ENCODE assay signal across 28 cellular contexts in genomic region chr15:101228313-101228712, GRCh38. TPM values are rescaled to one million over a fixed set of nuclear protein-coding genes. Genes with fewer than 3 reads are reported as not detected.
DNase-seq lines count a peak whose midpoint lies in the region; ATAC-seq, FAIRE-seq and TF ChIP-seq lines count a peak whose summit lies in the region.
"Had no signal": no experiment of that assay in that cellular context is flagged by ENCODE, and none has a peak within 500 bp of the region (broad histone marks: within the 10 kb centered on the region; RNA-seq: fewer than 3 reads in every experiment).

No MANE protein-coding gene starts in this region.

- peak overlapping the region; percentile 35 for H3K27ac Mint-ChIP-seq in activated T-cell treated with anti-CD3 and anti-CD28 coated beads, Interleukin-2, amount 50 U/mL, for 72 hours
- H3K27ac Mint-ChIP-seq in activated naive CD8-positive, alpha-beta T cell treated with anti-CD3 and anti-CD28 coated beads for 36 hours = peak overlapping the region; percentile 9
- no peak overlapping the region; the same call in 1 of the 2 replicates for H3K27ac Mint-ChIP-seq in GM23338
- H3K27ac Mint-ChIP-seq: dendritic cell treated with granulocyte-macrophage colony-stimulating factor and Interleukin-4, amounts not matched to agents 40 ng/mL and 50 ng/mL, for 4 days; endodermal cell; T-helper 2 cell treated with Interferon-gamma antibody and Interleukin-4, amounts not matched to agents 5 μg/mL and 100 μg/mL, for 36 hours had no signal

- no peak for DNase-seq in activated T-cell treated with anti-CD3 and anti-CD28 coated beads, Interleukin-2, amount 50 U/mL, for 72 hours
- DNase-seq in activated T-cell treated with anti-CD3 and anti-CD28 coated beads for 4 hours = no peak
- DNase-seq in MM.1S = no peak
- no peak for DNase-seq in activated naive CD8-positive, alpha-beta T cell treated with anti-CD3 and anti-CD28 coated beads for 36 hours
- no peak for DNase-seq in H54 (ENCODE audit: insufficient read length, low spot score)
- DNase-seq in GM23338 (ENCODE audit: low spot score) = no peak
- DNase-seq: activated CD4-positive, alpha-beta T cell treated with anti-CD3 and anti-CD28 coated beads, Interleukin-2, amount 50 U/mL, for 1 hour; BE2C; body of pancreas; endodermal cell; left lung; mesenchymal stem cell; MV-4-11; NCI-H1436 treated with DMSO at 0.1 percent for 48 hours; NCI-H345; NCI-H69; right cardiac atrium; Right ventricle myocardium superior; stimulated activated CD4-positive, alpha-beta T cell treated with anti-CD3 and anti-CD28 coated beads, Interleukin-1b, Interleukin-23, amount 100 ng/mL, for 48 hours; stomach; uterus had no signal

- H3K27me3 ChIP-seq in MM.1S (replicated peaks; ENCODE audit: insufficient read depth, low read length) (no peaks in the 10 kb centered on the region), GM23338 (ENCODE audit: insufficient read depth) (no peaks in the 10 kb centered on the region)
- H3K27me3 ChIP-seq: BE2C, body of pancreas, left lung, neutrophil, stomach, uterus had no signal

- H3K4me3 ChIP-seq in MM.1S (ENCODE audit: low read length) (no peak overlapping the region), GM23338 (no peak overlapping the region)
- H3K4me3 ChIP-seq: body of pancreas, HAP-1, left lung, stomach, uterus had no signal

- TF ChIP-seq CTCF in MM.1S (IDR thresholded peaks at IDR 0.05; ENCODE audit: low read length) = no peak
- TF ChIP-seq CTCF in GM23338 (conservative IDR thresholded peaks at IDR 0.05; ENCODE audit: low read depth in 2 of 2) = no peak

- H3K4me2 ChIP-seq in MM.1S (ENCODE audit: low read depth, low read length) (peak overlapping the region; percentile 9; the same call in 1 of the 2 replicates), GM23338 (no peak overlapping the region)

- no peak overlapping the region for H3K27ac ChIP-seq in MM.1S (ENCODE audit: low read length)
- no peak overlapping the region; the same call in 1 of the 2 replicates for H3K27ac ChIP-seq in GM23338 (ENCODE audit: low read depth)
- H3K27ac ChIP-seq: body of pancreas, left lung, stomach, uterus had no signal

- H3K27me3 Mint-ChIP-seq in activated T-cell treated with anti-CD3 and anti-CD28 coated beads, Interleukin-2, amount 50 U/mL, for 72 hours (ENCODE audit: low read depth) = no peaks in the 10 kb centered on the region
- H3K27me3 Mint-ChIP-seq in activated naive CD8-positive, alpha-beta T cell treated with anti-CD3 and anti-CD28 coated beads for 36 hours = no peaks in the 10 kb centered on the region
- H3K27me3 Mint-ChIP-seq in GM23338 (ENCODE audit: insufficient read depth, low read depth, poor library complexity) = peaks cover 7% of the 10 kb centered on the region
- H3K27me3 Mint-ChIP-seq: dendritic cell treated with granulocyte-macrophage colony-stimulating factor and Interleukin-4, amounts not matched to agents 40 ng/mL and 50 ng/mL, for 4 days had no signal

- H3K36me3 ChIP-seq in MM.1S (replicated peaks; ENCODE audit: insufficient read depth, low read length) (peaks cover 39% of the 10 kb centered on the region), GM23338 (ENCODE audit: insufficient read depth) (0 out of 2 replicates have a peak, but pooled peaks cover 5% of the 10 kb centered on the region)
- H3K36me3 ChIP-seq: HAP-1, uterus had no signal

- no peak for FAIRE-seq in H54 (lab: Jason Lieb, UNC)
- FAIRE-seq: GM12891 had no signal

- H3K79me2 ChIP-seq in MM.1S (ENCODE audit: low read length) (peaks cover 100% of the 10 kb centered on the region), GM23338 (replicated peaks; ENCODE audit: insufficient read depth) (peaks cover 97% of the 10 kb centered on the region)

- H3K9me3 Mint-ChIP-seq in activated T-cell treated with anti-CD3 and anti-CD28 coated beads, Interleukin-2, amount 50 U/mL, for 72 hours = peaks cover 4 to 5% of the 10 kb centered on the region in 2 donors
- H3K9me3 Mint-ChIP-seq in activated naive CD8-positive, alpha-beta T cell treated with anti-CD3 and anti-CD28 coated beads for 36 hours = peaks cover 13% of the 10 kb centered on the region
- H3K9me3 Mint-ChIP-seq in GM23338 = no peaks in the 10 kb centered on the region

- H4K20me1 ChIP-seq in MM.1S (ENCODE audit: insufficient read depth, low read length) (peaks cover 10% of the 10 kb centered on the region; the same call in 1 of the 2 replicates), GM23338 (replicated peaks; ENCODE audit: insufficient read depth) (peaks cover 30% of the 10 kb centered on the region)

- H3K36me3 Mint-ChIP-seq in activated T-cell treated with anti-CD3 and anti-CD28 coated beads, Interleukin-2, amount 50 U/mL, for 72 hours (ENCODE audit: insufficient read depth in 2 of 2) = peaks cover 14 to 39% of the 10 kb centered on the region in 2 donors
- H3K36me3 Mint-ChIP-seq in activated naive CD8-positive, alpha-beta T cell treated with anti-CD3 and anti-CD28 coated beads for 36 hours = peaks cover 66% of the 10 kb centered on the region
- peaks cover 18% of the 10 kb centered on the region; the same call in 2 of the 3 replicates for H3K36me3 Mint-ChIP-seq in GM23338 (ENCODE audit: low read depth)

- H3K4me3 Mint-ChIP-seq in activated T-cell treated with anti-CD3 and anti-CD28 coated beads, Interleukin-2, amount 50 U/mL, for 72 hours = peak overlapping the region in 1 of 2 donors; percentile 3
- H3K4me3 Mint-ChIP-seq in activated naive CD8-positive, alpha-beta T cell treated with anti-CD3 and anti-CD28 coated beads for 36 hours = no peak overlapping the region
- no peak overlapping the region for H3K4me3 Mint-ChIP-seq in GM23338
- H3K4me3 Mint-ChIP-seq: dendritic cell treated with granulocyte-macrophage colony-stimulating factor and Interleukin-4, amounts not matched to agents 40 ng/mL and 50 ng/mL, for 4 days; endodermal cell; T-helper 2 cell treated with Interferon-gamma antibody and Interleukin-4, amounts not matched to agents 5 μg/mL and 100 μg/mL, for 36 hours had no signal

- no peak overlapping the region for H3K9ac ChIP-seq in MM.1S (ENCODE audit: low read length)

- H2AFZ ChIP-seq in MM.1S (ENCODE audit: low read length) = no peak overlapping the region
- no peak overlapping the region for H2AFZ ChIP-seq in GM23338

- H3K9me2 ChIP-seq in MM.1S (replicated peaks; ENCODE audit: insufficient read depth, low read length) (no peaks in the 10 kb centered on the region), GM23338 (ENCODE audit: insufficient read depth) (no peaks in the 10 kb centered on the region)

- peaks cover 58% of the 10 kb centered on the region for H3K4me1 Mint-ChIP-seq in activated T-cell treated with anti-CD3 and anti-CD28 coated beads, Interleukin-2, amount 50 U/mL, for 72 hours (ENCODE audit: low read depth)
- peaks cover 49% of the 10 kb centered on the region for H3K4me1 Mint-ChIP-seq in activated naive CD8-positive, alpha-beta T cell treated with anti-CD3 and anti-CD28 coated beads for 36 hours
- H3K4me1 Mint-ChIP-seq in GM23338 = peaks cover 26% of the 10 kb centered on the region

- H3F3A ChIP-seq in MM.1S (ENCODE audit: insufficient read depth, low read length) = no peaks in the 10 kb centered on the region; the same call in 1 of the 2 replicates
- H3F3A ChIP-seq in GM23338 (replicated peaks; ENCODE audit: low read depth) = no peaks in the 10 kb centered on the region

- ATAC-seq in activated T-cell treated with anti-CD3 and anti-CD28 coated beads, Interleukin-2, amount 50 U/mL, for 72 hours (replicated peaks in 1 of 2) = no peak
- no peak for ATAC-seq in activated CD4-positive, CD25-positive, alpha-beta regulatory T cell treated with anti-CD3 and anti-CD28 coated beads, Interleukin-2, amount 50 U/mL, for 24 hours
- ATAC-seq in GM23338 = no peak
- ATAC-seq: body of pancreas, left lung, Panc1, right cardiac atrium had no signal

- TF ChIP-seq POLR2A in H54 (IDR thresholded peaks at IDR 0.05; ENCODE audit: low read depth, low read length) = no peak

- peaks cover 10% of the 10 kb centered on the region for H3K4me1 ChIP-seq in MM.1S (ENCODE audit: low read length)
- no peaks in the 10 kb centered on the region for H3K4me1 ChIP-seq in GM23338 (ENCODE audit: insufficient read depth)
- H3K4me1 ChIP-seq: BE2C, body of pancreas, HAP-1 had no signal

- H3K9me3 ChIP-seq in MM.1S (replicated peaks; ENCODE audit: insufficient read depth, low read length) = no peaks in the 10 kb centered on the region
- H3K9me3 ChIP-seq: BE2C, body of pancreas, neutrophil had no signal

TF ChIP-seq in GM23338, 12 proteins besides CTCF, POLR2A, EP300 and RAD21 (continues in another document):
- no peak for TF ChIP-seq ETS1 (IDR thresholded peaks at IDR 0.05)
- TF ChIP-seq ZNF331 (CRISPR knock-in tag; IDR thresholded peaks at IDR 0.05; ENCODE audit: low read depth) = no peak
- no peak for TF ChIP-seq EZH2 (IDR thresholded peaks at IDR 0.05; ENCODE audit: low read depth, unreplicated experiment)
- no peak for TF ChIP-seq STAT1 (IDR thresholded peaks at IDR 0.05; ENCODE audit: unreplicated experiment)
- no peak for TF ChIP-seq JUNB (IDR thresholded peaks at IDR 0.05; ENCODE audit: unreplicated experiment)
- no peak for TF ChIP-seq EZH2phosphoT487 (IDR thresholded peaks at IDR 0.05; ENCODE audit: unreplicated experiment)
- no peak for TF ChIP-seq NANOG (IDR thresholded peaks at IDR 0.05; ENCODE audit: borderline replicate concordance)
- TF ChIP-seq ZNF114 (CRISPR knock-in tag; IDR thresholded peaks at IDR 0.05) = no peak

RNA-seq across cellular contexts. Expression of gene CHSY1, which starts 23.5 kb away (rescaled TPM):
- total RNA-seq in activated T-cell treated with anti-CD3 and anti-CD28 coated beads, Interleukin-2, amount 50 U/mL, for 72 hours = 10 to 100 TPM; 26.4 to 31.1 TPM
- total RNA-seq in activated naive CD8-positive, alpha-beta T cell treated with anti-CD3 and anti-CD28 coated beads for 36 hours = 10 to 100 TPM; 35.5 to 37.0 TPM
- 45.4 and 47.7 TPM in 2 replicates for total RNA-seq in GM23338 (2014; rRNA removed; shearing (Covaris generic))
- 9.8 and 11.6 TPM in 2 replicates for polyA plus RNA-seq in GM23338 (2016; fragmentation: Nextera tagmentation; extraction: Ambion mirVana)

RNA-seq across cellular contexts. Expression of gene SELENOS, which starts 49.0 kb away (rescaled TPM):
- 10 to 100 TPM; 42.9 to 44.8 TPM for total RNA-seq in activated T-cell treated with anti-CD3 and anti-CD28 coated beads, Interleukin-2, amount 50 U/mL, for 72 hours
- 10 to 100 TPM; 27.3 to 29.4 TPM for total RNA-seq in activated naive CD8-positive, alpha-beta T cell treated with anti-CD3 and anti-CD28 coated beads for 36 hours
- 37.0 and 77.2 TPM in 2 replicates for total RNA-seq in GM23338 (2014; rRNA removed; shearing (Covaris generic))
- polyA plus RNA-seq in GM23338 (2016; fragmentation: Nextera tagmentation; extraction: Ambion mirVana) = 106 and 108 TPM in 2 replicates
